12 cellular contexts compared by ENCODE assay signal in genomic region chr15:52378746-52379394, GRCh38.
DNase-seq lines count a peak whose midpoint lies in the region; ATAC-seq and TF ChIP-seq lines count a peak whose summit lies in the region.
"Had no signal": no experiment of that assay in that cellular context is flagged by ENCODE, and none has a peak within 500 bp of the region (broad histone marks: within the 10 kb centered on the region; RNA-seq: fewer than 3 reads in every experiment).

No MANE protein-coding gene starts in this region.

- intact Hi-C loops in gastrocnemius medialis (cut with DNase I; ENCODE audit: low total_unique reads) = no loop called here

- H3K27me3 ChIP-seq in gastrocnemius medialis = no peaks in the 10 kb centered on the region

- H3K4me1 ChIP-seq in gastrocnemius medialis = peaks cover 4 to 10% of the 10 kb centered on the region in 2 donors

- TF ChIP-seq CTCF in gastrocnemius medialis (IDR thresholded peaks at IDR 0.05 in 4 of 5, conservative IDR thresholded peaks at IDR 0.05 in 1 of 5) = no peak

- H3K4me1 Mint-ChIP-seq in activated T-cell treated with anti-CD3 and anti-CD28 coated beads, Interleukin-2, amount 50 U/mL, for 4 hours (ENCODE audit: low read depth) = peaks cover 22% of the 10 kb centered on the region
- H3K4me1 Mint-ChIP-seq: neural crest cell had no signal

- peak overlapping the region; percentile 12 for H3K4me3 Mint-ChIP-seq in activated T-cell treated with anti-CD3 and anti-CD28 coated beads, Interleukin-2, amount 50 U/mL, for 4 hours
- H3K4me3 Mint-ChIP-seq: neural crest cell had no signal

- H3K9me3 ChIP-seq in gastrocnemius medialis = no peaks in the 10 kb centered on the region

- no peak overlapping the region for H3K4me3 ChIP-seq in gastrocnemius medialis

- peak overlapping the region in 3 of 4 donors; percentile 24 to 63 (median 44) for H3K27ac ChIP-seq in gastrocnemius medialis
- H3K27ac ChIP-seq: RWPE1 had no signal

- peaks cover 41% of the 10 kb centered on the region for H3K36me3 Mint-ChIP-seq in activated T-cell treated with anti-CD3 and anti-CD28 coated beads, Interleukin-2, amount 50 U/mL, for 4 hours (ENCODE audit: insufficient read depth)

- TF ChIP-seq POLR2A in gastrocnemius medialis (IDR thresholded peaks at IDR 0.05) = no peak

- H3K9me3 Mint-ChIP-seq in activated T-cell treated with anti-CD3 and anti-CD28 coated beads, Interleukin-2, amount 50 U/mL, for 4 hours = no peaks in the 10 kb centered on the region
- H3K9me3 Mint-ChIP-seq: neural crest cell had no signal

- in situ Hi-C loops in gastrocnemius medialis (cut with MboI; ENCODE audit: low sequenced_read_pairs in 4 of 4) = no loop called here

- DNase-seq in activated T-cell treated with anti-CD3 and anti-CD28 coated beads, Interleukin-2, amount 50 U/mL, for 4 hours = no peak
- DNase-seq in activated T-cell treated with anti-CD3 and anti-CD28 coated beads, Interleukin-2, amount 50 U/mL, for 48 hours = no peak
- DNase-seq in gastrocnemius medialis (no peak), hepatic stellate cell (ENCODE audit: low spot score) (no peak), NCI-H2081 (lab: John Stamatoyannopoulos, UW) (no peak), germinal center (ENCODE audit: low spot score) (no peak)
- DNase-seq: activated CD4-positive, alpha-beta T cell treated with anti-CD3 and anti-CD28 coated beads for 1 hour; aorta had no signal

- peak; percentile 55 to 74 for ATAC-seq in activated T-cell treated with anti-CD3 and anti-CD28 coated beads, Interleukin-2, amount 50 U/mL, for 4 hours
- ATAC-seq in GM21447 (IDR thresholded peaks at IDR 0.05; ENCODE audit: unreplicated experiment) (peak; percentile 51), HG03135 (IDR thresholded peaks at IDR 0.05; ENCODE audit: unreplicated experiment) (peak; percentile 46), gastrocnemius medialis (no peak)

- H3K36me3 ChIP-seq in gastrocnemius medialis = peaks cover 0 to 64% of the 10 kb centered on the region in 2 donors

- H3K27me3 Mint-ChIP-seq in activated T-cell treated with anti-CD3 and anti-CD28 coated beads, Interleukin-2, amount 50 U/mL, for 4 hours (ENCODE audit: low read depth) = no peaks in the 10 kb centered on the region

Comparison
In these comparisons a context has a peak if more than half of its experiments do, and no peak if none do; other contexts are left out.
1. ATAC-seq: peak in activated T-cell treated with anti-CD3 and anti-CD28 coated beads, Interleukin-2, amount 50 U/mL, for 4 hours (2 of 2), GM21447 (single experiment) and HG03135 (single experiment); none in gastrocnemius medialis (0 of 2).